ENCODE assay signal across 11 cellular contexts in the genomic region with DNA sequence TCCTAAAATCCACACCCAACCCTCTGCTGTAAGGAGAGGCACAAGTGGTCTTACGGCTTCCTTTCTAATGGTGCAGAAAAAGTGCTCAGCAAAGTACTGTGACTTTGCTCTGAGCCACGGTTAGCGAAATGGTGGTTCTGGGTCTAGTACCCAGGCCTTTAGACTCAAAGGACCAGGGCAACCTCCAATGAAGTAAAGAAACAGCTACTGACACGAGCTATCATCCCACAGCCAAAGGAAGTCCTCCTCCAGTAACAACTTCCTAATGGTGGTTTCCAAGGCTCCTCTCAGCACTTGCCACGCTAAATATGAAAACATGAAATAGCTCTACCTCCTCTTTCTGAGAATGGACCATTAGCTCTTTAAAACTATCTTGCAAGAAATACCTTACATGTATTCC.
DNase-seq lines count a peak whose midpoint lies in the region; ATAC-seq and TF ChIP-seq lines count a peak whose summit lies in the region.
"Had no signal": no experiment of that assay in that cellular context is flagged by ENCODE, and none has a peak within 500 bp of the region (broad histone marks: within the 10 kb centered on the region; RNA-seq: fewer than 3 reads in every experiment).

No MANE protein-coding gene starts in this region.

- no peak overlapping the region for H2AK5ac ChIP-seq in mesenchymal stem cell (ENCODE audit: low read length, severe bottlenecking)

- H3K9ac ChIP-seq in mesenchymal stem cell (ENCODE audit: low read length): no peak overlapping the region

- H3K23ac ChIP-seq in mesenchymal stem cell (ENCODE audit: low read length in 2 of 2): no peak overlapping the region

- peaks cover 29% of the 10 kb centered on the region for H3K79me1 ChIP-seq in mesenchymal stem cell (replicated peaks; ENCODE audit: low read length, poor library complexity, severe bottlenecking)

- H3K27me3 ChIP-seq in mesenchymal stem cell (ENCODE audit: control insufficient read depth in 1 of 2, insufficient read depth in 1 of 2, low read length in 2 of 2) (no peaks in the 10 kb centered on the region), tibial artery (no peaks in the 10 kb centered on the region), testis (no peaks in the 10 kb centered on the region)

- H3K4me1 ChIP-seq in mesenchymal stem cell (ENCODE audit: control insufficient read depth, insufficient read depth, low read depth, low read length) (peaks cover 19% of the 10 kb centered on the region), tibial artery (peaks cover 0 to 70% (median 49%) of the 10 kb centered on the region in 4 donors), testis (peaks cover 4% of the 10 kb centered on the region)

- H3K36me3 ChIP-seq in mesenchymal stem cell (ENCODE audit: control insufficient read depth in 1 of 2, insufficient read depth in 2 of 2, low read depth in 1 of 2, low read length in 2 of 2) (peaks cover 25 to 80% of the 10 kb centered on the region in 2 experiments), tibial artery (peaks cover 26 to 29% (median 28%) of the 10 kb centered on the region in 3 donors), testis (ENCODE audit: low read depth, missing control alignments) (no peaks in the 10 kb centered on the region)

- peaks cover 100% of the 10 kb centered on the region for H3K36me3 Mint-ChIP-seq in activated naive CD4-positive, alpha-beta T cell treated with anti-CD3 and anti-CD28 coated beads, Interleukin-2, amount 10 ng/mL, durations not matched to agents 7 days and 5 days
- peaks cover 51 to 89% of the 10 kb centered on the region in 2 donors for H3K36me3 Mint-ChIP-seq in activated T-cell treated with anti-CD3 and anti-CD28 coated beads, Interleukin-2, amount 50 U/mL, for 72 hours (ENCODE audit: insufficient read depth in 2 of 2)

- H3K4me3 ChIP-seq in mesenchymal stem cell (ENCODE audit: insufficient read depth in 1 of 2, low read depth in 1 of 2, low read length in 2 of 2): no peak overlapping the region
- H3K4me3 ChIP-seq in tibial artery: no peak overlapping the region
- H3K4me3 ChIP-seq in testis: no peak overlapping the region

- H3K18ac ChIP-seq in mesenchymal stem cell (ENCODE audit: low read depth in 1 of 2, low read length in 2 of 2): peak overlapping the region in 1 of 2 experiments; percentile 45

- H4K8ac ChIP-seq in mesenchymal stem cell (ENCODE audit: low read length): peak overlapping the region; percentile 12

- no peak for TF ChIP-seq POLR2A in testis (IDR thresholded peaks at IDR 0.05)

- H4K91ac ChIP-seq in mesenchymal stem cell (ENCODE audit: low read length): no peak overlapping the region

- intact Hi-C loops in tibial artery (cut with DNase I; ENCODE audit: low total_unique reads): loop anchor here (5.0 kb wide), 1 partner anchor 57 kb away; no protein-coding TSS in a partner anchor
- intact Hi-C loops in testis (cut with DNase I; ENCODE audit: low total_unique reads): no loop called here

- H3K9me3 Mint-ChIP-seq in activated naive CD4-positive, alpha-beta T cell treated with anti-CD3 and anti-CD28 coated beads, Interleukin-2, amount 10 ng/mL, durations not matched to agents 7 days and 5 days: no peaks in the 10 kb centered on the region
- H3K9me3 Mint-ChIP-seq in activated T-cell treated with anti-CD3 and anti-CD28 coated beads, Interleukin-2, amount 50 U/mL, for 72 hours: no peaks in the 10 kb centered on the region

- no peak overlapping the region for H2BK5ac ChIP-seq in mesenchymal stem cell (ENCODE audit: low read depth, low read length, poor library complexity, severe bottlenecking)

- no peak for DNase-seq in activated naive CD4-positive, alpha-beta T cell treated with anti-CD3 and anti-CD28 coated beads, Interleukin-2, amount 10 ng/mL, durations not matched to agents 7 days and 5 days
- no peak for DNase-seq in activated naive CD4-positive, alpha-beta T cell (lab: John Stamatoyannopoulos, UW)
- DNase-seq in activated T-cell treated with anti-CD3 and anti-CD28 coated beads, Interleukin-2, amount 50 U/mL, for 72 hours: no peak
- DNase-seq in mesenchymal stem cell (no peak), tibial artery (no peak), testis (no peak), NCI-H2227 (lab: John Stamatoyannopoulos, UW; ENCODE audit: unreplicated experiment) (no peak)
- DNase-seq: NCI-H345, RPMI8226 had no signal

- no peak overlapping the region for H2BK15ac ChIP-seq in mesenchymal stem cell (ENCODE audit: low read depth, poor library complexity, severe bottlenecking)

- peaks cover 98% of the 10 kb centered on the region for H3K4me1 Mint-ChIP-seq in activated naive CD4-positive, alpha-beta T cell treated with anti-CD3 and anti-CD28 coated beads, Interleukin-2, amount 10 ng/mL, durations not matched to agents 7 days and 5 days
- peaks cover 95% of the 10 kb centered on the region for H3K4me1 Mint-ChIP-seq in activated T-cell treated with anti-CD3 and anti-CD28 coated beads, Interleukin-2, amount 50 U/mL, for 72 hours (ENCODE audit: low read depth)

- H3K4ac ChIP-seq in mesenchymal stem cell (ENCODE audit: low read depth in 1 of 2, low read length in 2 of 2): peak overlapping the region in 1 of 2 experiments; percentile 6

- H3K27ac ChIP-seq in mesenchymal stem cell (ENCODE audit: low read length, poor library complexity, severe bottlenecking) (no peak overlapping the region), tibial artery (peak overlapping the region; percentile 74 to 88), testis (no peak overlapping the region)
- H3K27ac ChIP-seq: VCaP had no signal

- WGBS in mesenchymal stem cell: 92% methylated on average over 5 of the region's 5 CpGs
- 74 to 81% methylated on average over 5 of the region's 5 CpGs for whole genome bisulfite sequencing in testis, 2 donors

- H2BK120ac ChIP-seq in mesenchymal stem cell (ENCODE audit: low read depth, low read length): no peak overlapping the region

- H3K4me2 ChIP-seq in mesenchymal stem cell (ENCODE audit: low read length, poor library complexity, severe bottlenecking): no peak overlapping the region

- no peak overlapping the region for H2AFZ ChIP-seq in mesenchymal stem cell (ENCODE audit: low read depth, low read length)

- no peak overlapping the region for H3K14ac ChIP-seq in mesenchymal stem cell (ENCODE audit: low read length in 2 of 2)

- TF ChIP-seq CTCF in tibial artery (IDR thresholded peaks at IDR 0.05) (no peak), testis (IDR thresholded peaks at IDR 0.05) (no peak)

- no peaks in the 10 kb centered on the region for H3K27me3 Mint-ChIP-seq in activated naive CD4-positive, alpha-beta T cell treated with anti-CD3 and anti-CD28 coated beads, Interleukin-2, amount 10 ng/mL, durations not matched to agents 7 days and 5 days
- no peaks in the 10 kb centered on the region for H3K27me3 Mint-ChIP-seq in activated T-cell treated with anti-CD3 and anti-CD28 coated beads, Interleukin-2, amount 50 U/mL, for 72 hours (ENCODE audit: low read depth)

- peak overlapping the region; percentile 92 for H3K27ac Mint-ChIP-seq in activated naive CD4-positive, alpha-beta T cell treated with anti-CD3 and anti-CD28 coated beads, Interleukin-2, amount 10 ng/mL, durations not matched to agents 7 days and 5 days
- H3K27ac Mint-ChIP-seq in activated T-cell treated with anti-CD3 and anti-CD28 coated beads, Interleukin-2, amount 50 U/mL, for 72 hours: peak overlapping the region; percentile 100

- no peak for ATAC-seq in activated T-cell treated with anti-CD3 and anti-CD28 coated beads, Interleukin-2, amount 50 U/mL, for 72 hours (replicated peaks in 1 of 2)
- ATAC-seq in HG03108 (IDR thresholded peaks at IDR 0.05; ENCODE audit: unreplicated experiment): no peak

- CTCF ChIA-PET in activated naive CD4-positive, alpha-beta T cell treated with anti-CD3 and anti-CD28 coated beads, Interleukin-2, amount 10 ng/mL, durations not matched to agents 7 days and 5 days (lab: Charles Lee): interaction anchor here (0.8 to 2.5 kb wide), 19 partner anchors 10 to 366 kb away, joined by 3 to 13 read pairs (median 4); no protein-coding TSS in a partner anchor

- H2BK12ac ChIP-seq in mesenchymal stem cell (ENCODE audit: low read length in 2 of 2): peak overlapping the region in 1 of 2 experiments; percentile 22

- H3K4me3 Mint-ChIP-seq in activated naive CD4-positive, alpha-beta T cell treated with anti-CD3 and anti-CD28 coated beads, Interleukin-2, amount 10 ng/mL, durations not matched to agents 7 days and 5 days: peak overlapping the region; percentile 60
- H3K4me3 Mint-ChIP-seq in activated T-cell treated with anti-CD3 and anti-CD28 coated beads, Interleukin-2, amount 50 U/mL, for 72 hours: peak overlapping the region; percentile 80 to 95

- H3K9me3 ChIP-seq in mesenchymal stem cell (ENCODE audit: control insufficient read depth, low read length) (no peaks in the 10 kb centered on the region), tibial artery (no peaks in the 10 kb centered on the region), testis (no peaks in the 10 kb centered on the region)

Comparison
In these comparisons a context has a peak if more than half of its experiments do, and no peak if none do; other contexts are left out.
1. H3K27ac ChIP-seq: peak in tibial artery (2 of 2); none in mesenchymal stem cell (single experiment) and testis (0 of 2).